9 cellular contexts compared by ENCODE assay signal in genomic region chr3:183210862-183211341, GRCh38. TPM values are rescaled to one million over a fixed set of nuclear protein-coding genes. Genes with fewer than 3 reads are reported as not detected.
DNase-seq lines count a peak whose midpoint lies in the region; ATAC-seq lines count a peak whose summit lies in the region.
"Had no signal": no experiment of that assay in that cellular context is flagged by ENCODE, and none has a peak within 500 bp of the region (broad histone marks: within the 10 kb centered on the region; RNA-seq: fewer than 3 reads in every experiment).

No MANE protein-coding gene starts in this region.

- ATAC-seq in Right ventricle myocardium superior (ENCODE audit: poor library complexity): peak; percentile 48
- no peak for ATAC-seq in HG03175 (IDR thresholded peaks at IDR 0.05; ENCODE audit: unreplicated experiment)
- no peak for ATAC-seq in natural killer cell treated with Interleukin-12 subunit alpha and Interleukin-12 subunit beta and Interleukin-15 and Interleukin-18, amount 100 ng/mL, for 72 hours

- H2AFZ ChIP-seq in mesenchymal stem cell (ENCODE audit: low read depth, low read length): no peak overlapping the region

- no peak overlapping the region for H4K8ac ChIP-seq in mesenchymal stem cell (ENCODE audit: low read length)

- no peak overlapping the region for H2BK15ac ChIP-seq in mesenchymal stem cell (ENCODE audit: low read depth, poor library complexity, severe bottlenecking)

- no peaks in the 10 kb centered on the region for H3K4me1 ChIP-seq in mesenchymal stem cell (ENCODE audit: control insufficient read depth, insufficient read depth, low read depth, low read length)

- H3K79me1 ChIP-seq in mesenchymal stem cell (replicated peaks; ENCODE audit: low read length, poor library complexity, severe bottlenecking): no peaks in the 10 kb centered on the region

- H2AK5ac ChIP-seq in mesenchymal stem cell (ENCODE audit: low read length, severe bottlenecking): no peak overlapping the region

- no peak overlapping the region for H3K4me3 ChIP-seq in mesenchymal stem cell (ENCODE audit: insufficient read depth in 1 of 2, low read depth in 1 of 2, low read length in 2 of 2)

- peaks cover 0 to 21% of the 10 kb centered on the region in 2 experiments for H3K27me3 ChIP-seq in mesenchymal stem cell (ENCODE audit: control insufficient read depth in 1 of 2, insufficient read depth in 1 of 2, low read length in 2 of 2)

- H2BK120ac ChIP-seq in mesenchymal stem cell (ENCODE audit: low read depth, low read length): no peak overlapping the region

- H3K14ac ChIP-seq in mesenchymal stem cell (ENCODE audit: low read length in 2 of 2): no peak overlapping the region

- no peaks in the 10 kb centered on the region for H3K9me3 ChIP-seq in mesenchymal stem cell (ENCODE audit: control insufficient read depth, low read length)

- H3K4me2 ChIP-seq in mesenchymal stem cell (ENCODE audit: low read length, poor library complexity, severe bottlenecking): no peak overlapping the region

- no peak overlapping the region for H3K27ac ChIP-seq in mesenchymal stem cell (ENCODE audit: low read length, poor library complexity, severe bottlenecking)

- H4K91ac ChIP-seq in mesenchymal stem cell (ENCODE audit: low read length): no peak overlapping the region

- peaks cover 3 to 11% of the 10 kb centered on the region in 2 donors for H3K27me3 Mint-ChIP-seq in natural killer cell treated with Interleukin-12 subunit alpha and Interleukin-12 subunit beta and Interleukin-15 and Interleukin-18, amount 100 ng/mL, for 72 hours

- no peak overlapping the region for H3K23ac ChIP-seq in mesenchymal stem cell (ENCODE audit: low read length in 2 of 2)

- H3K36me3 ChIP-seq in mesenchymal stem cell (ENCODE audit: control insufficient read depth in 1 of 2, insufficient read depth in 2 of 2, low read depth in 1 of 2, low read length in 2 of 2): no peaks in the 10 kb centered on the region

- no peak overlapping the region for H3K18ac ChIP-seq in mesenchymal stem cell (ENCODE audit: low read depth in 1 of 2, low read length in 2 of 2)

- WGBS in mesenchymal stem cell: 80% methylated on average over 9 of the region's 9 CpGs

- H3K27ac Mint-ChIP-seq in natural killer cell treated with Interleukin-12 subunit alpha and Interleukin-12 subunit beta and Interleukin-15 and Interleukin-18, amount 100 ng/mL, for 72 hours: no peak overlapping the region

- no peaks in the 10 kb centered on the region for H3K9me3 Mint-ChIP-seq in natural killer cell treated with Interleukin-12 subunit alpha and Interleukin-12 subunit beta and Interleukin-15 and Interleukin-18, amount 100 ng/mL, for 72 hours

- H3K4me1 Mint-ChIP-seq in natural killer cell treated with Interleukin-12 subunit alpha and Interleukin-12 subunit beta and Interleukin-15 and Interleukin-18, amount 100 ng/mL, for 72 hours (ENCODE audit: low read depth in 2 of 2): peaks cover 3 to 8% of the 10 kb centered on the region in 2 donors

- H3K9ac ChIP-seq in mesenchymal stem cell (ENCODE audit: low read length): no peak overlapping the region

- no peak overlapping the region for H2BK5ac ChIP-seq in mesenchymal stem cell (ENCODE audit: low read depth, low read length, poor library complexity, severe bottlenecking)

- no peak overlapping the region for H3K4ac ChIP-seq in mesenchymal stem cell (ENCODE audit: low read depth in 1 of 2, low read length in 2 of 2)

- intact Hi-C loops in Right ventricle myocardium superior (cut with DNase I): no loop called here

- DNase-seq in HT-29 (ENCODE audit: low spot score) (peak; percentile 71), Right ventricle myocardium superior (peak; percentile 43), mesenchymal stem cell (no peak), T-helper 1 cell (no peak)
- DNase-seq in activated CD4-positive, alpha-beta T cell treated with anti-CD3 and anti-CD28 coated beads, Interleukin-2, amount 50 U/mL, for 24 hours (ENCODE audit: low read depth in 1 of 2, low spot score in 1 of 2): peak; percentile 15 to 41
- peak; percentile 68 for DNase-seq in stimulated activated CD4-positive, alpha-beta T cell treated with anti-CD3 and anti-CD28 coated beads, Interleukin-15, amount 100 ng/mL, for 24 hours
- no peak for DNase-seq in natural killer cell treated with Interleukin-12 subunit alpha and Interleukin-12 subunit beta and Interleukin-15 and Interleukin-18, amount 100 ng/mL, for 72 hours (ENCODE audit: low spot score)
- DNase-seq: DMS79 treated with DMSO at 0.1 percent for 48 hours had no signal

- H3K36me3 Mint-ChIP-seq in natural killer cell treated with Interleukin-12 subunit alpha and Interleukin-12 subunit beta and Interleukin-15 and Interleukin-18, amount 100 ng/mL, for 72 hours: no peaks in the 10 kb centered on the region

- H3K4me3 Mint-ChIP-seq in natural killer cell treated with Interleukin-12 subunit alpha and Interleukin-12 subunit beta and Interleukin-15 and Interleukin-18, amount 100 ng/mL, for 72 hours: no peak overlapping the region

- H2BK12ac ChIP-seq in mesenchymal stem cell (ENCODE audit: low read length in 2 of 2): no peak overlapping the region

RNA-seq across cellular contexts. Expression of gene B3GNT5, which starts 42.2 kb away (rescaled TPM):
- 6.7 and 8.3 TPM in 2 replicates for total RNA-seq in HT-29 (2014; rRNA removed; shearing (Covaris generic))
- 1.3 TPM for total RNA-seq in Right ventricle myocardium superior
- polyA plus RNA-seq in mesenchymal stem cell (2013, experiment 1 of 2): 10.6 TPM
- 10.8 TPM for polyA plus RNA-seq in mesenchymal stem cell (2013, experiment 2 of 2)
- total RNA-seq in natural killer cell treated with Interleukin-12 subunit alpha and Interleukin-12 subunit beta and Interleukin-15 and Interleukin-18, amount 100 ng/mL, for 72 hours: 1 to 10 TPM in 1 of 2 donors, under 1 TPM in 1; 0.36 to 1.0 TPM

RNA-seq across cellular contexts. Expression of gene LAMP3, which starts 48.4 kb away (rescaled TPM):
- total RNA-seq in HT-29 (2014; rRNA removed; shearing (Covaris generic)): not detected in 2 replicates
- not detected for total RNA-seq in Right ventricle myocardium superior
- polyA plus RNA-seq in mesenchymal stem cell (2013, experiment 1 of 2): 0.72 TPM
- polyA plus RNA-seq in mesenchymal stem cell (2013, experiment 2 of 2): 0.49 TPM
- under 1 TPM; 0.36 to 0.70 TPM for total RNA-seq in natural killer cell treated with Interleukin-12 subunit alpha and Interleukin-12 subunit beta and Interleukin-15 and Interleukin-18, amount 100 ng/mL, for 72 hours

Comparison
In these comparisons a context has a peak if more than half of its experiments do, and no peak if none do; other contexts are left out.
1. DNase-seq: peak in HT-29 (single experiment), activated CD4-positive, alpha-beta T cell treated with anti-CD3 and anti-CD28 coated beads, Interleukin-2, amount 50 U/mL, for 24 hours (2 of 2), Right ventricle myocardium superior (single experiment) and stimulated activated CD4-positive, alpha-beta T cell treated with anti-CD3 and anti-CD28 coated beads, Interleukin-15, amount 100 ng/mL, for 24 hours (single experiment); none in mesenchymal stem cell (single experiment), natural killer cell treated with Interleukin-12 subunit alpha and Interleukin-12 subunit beta and Interleukin-15 and Interleukin-18, amount 100 ng/mL, for 72 hours (single experiment) and T-helper 1 cell (0 of 5).